8 cellular contexts compared by ENCODE assay signal in the genomic region with DNA sequence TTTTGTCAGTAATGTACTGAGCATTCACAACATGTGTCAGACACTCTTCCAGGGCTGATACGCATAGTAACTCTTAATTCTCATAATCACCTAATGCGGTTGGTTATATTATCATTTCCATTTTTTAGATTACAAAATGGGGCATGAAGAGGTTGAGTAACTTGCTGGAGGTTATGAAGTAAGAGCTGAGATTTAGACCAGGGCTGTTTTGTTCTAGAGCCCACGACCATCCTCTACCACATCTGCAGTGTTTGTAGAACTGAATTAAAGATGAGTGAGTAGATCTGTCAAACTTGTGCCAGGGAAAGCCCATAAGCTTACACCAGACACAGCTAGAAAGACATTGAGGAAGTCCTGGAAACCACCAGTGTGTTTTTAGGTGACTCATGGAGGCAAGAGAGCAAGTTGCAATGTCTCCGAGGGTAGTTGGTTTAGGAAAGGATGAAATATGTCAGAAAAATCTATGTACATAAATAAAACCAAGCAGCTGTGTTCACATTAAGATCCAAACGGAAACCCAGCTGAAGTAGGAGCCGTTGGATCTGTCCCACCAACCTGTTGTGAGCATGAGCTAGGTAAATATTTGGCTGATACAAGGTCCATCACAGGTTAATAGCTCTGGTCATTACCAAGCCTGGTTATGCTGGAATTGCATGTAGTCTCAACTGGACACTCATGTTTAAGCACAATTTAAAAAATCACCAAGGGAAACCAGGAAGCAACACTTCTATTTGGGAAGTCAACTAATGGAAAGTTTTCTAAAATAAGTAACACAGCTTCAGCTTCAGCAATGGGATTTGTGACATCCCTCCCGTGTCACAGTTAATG. TPM values are rescaled to one million over a fixed set of nuclear protein-coding genes. Genes with fewer than 3 reads are reported as not detected.
DNase-seq lines count a peak whose midpoint lies in the region; ATAC-seq and TF ChIP-seq lines count a peak whose summit lies in the region.

No MANE protein-coding gene starts in this region.

- DNase-seq in NOMO-1 treated with dmso at 0.1 percent for 144 hours (lab: John Stamatoyannopoulos, UW; ENCODE audit: unreplicated experiment) (peak; percentile 75), epithelial cell of esophagus (ENCODE audit: low read depth) (peak; percentile 87), pulmonary artery endothelial cell (ENCODE audit: low read depth, low spot score) (peak; percentile 13), suprapubic skin (ENCODE audit: low spot score in 2 of 2) (no peak), head of caudate nucleus (no peak), H4 (ENCODE audit: low spot score) (no peak), GM19238 (ENCODE audit: insufficient read length, low spot score) (no peak)

- H3K36me3 ChIP-seq in suprapubic skin: no peaks in the 10 kb centered on the region

- H3K4me3 ChIP-seq in epithelial cell of esophagus (ENCODE audit: low read length) (no peak overlapping the region), suprapubic skin (no peak overlapping the region)

- no peak for TF ChIP-seq EP300 in suprapubic skin (IDR thresholded peaks at IDR 0.05)

- no peak for TF ChIP-seq POLR2A in suprapubic skin (IDR thresholded peaks at IDR 0.05)

- no peak overlapping the region for H3K27ac ChIP-seq in suprapubic skin

- TF ChIP-seq CTCF in epithelial cell of esophagus (IDR thresholded peaks at IDR 0.05; ENCODE audit: insufficient read depth, low read depth, low read length, missing control alignments) (no peak), suprapubic skin (IDR thresholded peaks at IDR 0.05) (no peak)

- 40% methylated on average over 7 of the region's 7 CpGs for WGBS in suprapubic skin

- peaks cover 23% of the 10 kb centered on the region for H3K4me1 ChIP-seq in suprapubic skin

- H3K27me3 ChIP-seq in suprapubic skin: no peaks in the 10 kb centered on the region

- ATAC-seq in GM18868 (IDR thresholded peaks at IDR 0.05; ENCODE audit: unreplicated experiment): peak; percentile 90

- intact Hi-C loops in head of caudate nucleus (cut with DNase I): no loop called here

- no peaks in the 10 kb centered on the region for H3K9me3 ChIP-seq in suprapubic skin

RNA-seq across cellular contexts. Expression of gene PLEKHG3, which starts 49.9 kb away (rescaled TPM):
- 2.5 and 6.1 TPM in 2 replicates for total RNA-seq in pulmonary artery endothelial cell
- total RNA-seq in suprapubic skin: 100 to 1,000 TPM in 1 of 4 donors, 10 to 100 TPM in 3; 60.4 to 140 (median 96.5) TPM
- total RNA-seq in H4 (2014; rRNA removed; shearing (Covaris generic)): 4.6 and 8.9 TPM in 2 replicates

Comparison
In these comparisons a context has a peak if more than half of its experiments do, and no peak if none do; other contexts are left out.
1. DNase-seq: peak in NOMO-1 treated with dmso at 0.1 percent for 144 hours (single experiment), epithelial cell of esophagus (single experiment) and pulmonary artery endothelial cell (single experiment); none in suprapubic skin (0 of 2), head of caudate nucleus (0 of 42), H4 (single experiment) and GM19238 (single experiment).